ENCODE assay signal across 8 cellular contexts in genomic region chr17:50146230-50146926, GRCh38. TPM values are rescaled to one million over a fixed set of nuclear protein-coding genes. Genes with fewer than 3 reads are reported as not detected.
DNase-seq lines count a peak whose midpoint lies in the region; TF ChIP-seq lines count a peak whose summit lies in the region.

No MANE protein-coding gene starts in this region.

- H3K27me3 ChIP-seq in BLaER1 (no peaks in the 10 kb centered on the region), OCI-LY1 (ENCODE audit: insufficient read depth, low read length) (no peaks in the 10 kb centered on the region)

- no peaks in the 10 kb centered on the region for H3K79me2 ChIP-seq in OCI-LY1 (ENCODE audit: insufficient read depth, low read length)

- H3K9me3 ChIP-seq in BLaER1, result no peaks in the 10 kb centered on the region
- no peaks in the 10 kb centered on the region for H3K9me3 ChIP-seq in OCI-LY1 (ENCODE audit: low read length)

- no peaks in the 10 kb centered on the region for H3F3A ChIP-seq in OCI-LY1 (ENCODE audit: insufficient read depth, low read length)

- H3K36me3 ChIP-seq in BLaER1 (peaks cover 52% of the 10 kb centered on the region), OCI-LY1 (ENCODE audit: insufficient read depth, low read length) (peaks cover 42% of the 10 kb centered on the region)

- no peaks in the 10 kb centered on the region for H3K9me2 ChIP-seq in OCI-LY1 (ENCODE audit: low read depth, low read length)

- H3K4me3 Mint-ChIP-seq in dendritic cell treated with granulocyte-macrophage colony-stimulating factor and Interleukin-4, amounts not matched to agents 40 ng/mL and 50 ng/mL, for 4 days, result peak overlapping the region; percentile 89
- peak overlapping the region; percentile 82 for H3K4me3 Mint-ChIP-seq in nephron progenitor cell
- H3K4me3 Mint-ChIP-seq in mesothelial cell of epicardium, result no peak overlapping the region

- H3K9ac ChIP-seq in BLaER1, result peak overlapping the region; percentile 98
- no peak overlapping the region; the same call in 1 of the 2 replicates for H3K9ac ChIP-seq in OCI-LY1 (ENCODE audit: low read length)

- H4K20me1 ChIP-seq in BLaER1 (peaks cover 74% of the 10 kb centered on the region), OCI-LY1 (ENCODE audit: insufficient read depth, low read length) (no peaks in the 10 kb centered on the region)

- DNase-seq in nephron progenitor cell, result no peak
- DNase-seq in mesothelial cell of epicardium (ENCODE audit: low spot score in 2 of 2, unreplicated experiment in 2 of 2), result no peak
- no peak for DNase-seq in MV-4-11 (lab: John Stamatoyannopoulos, UW)
- DNase-seq in GM20000 (ENCODE audit: low spot score), result no peak
- no peak for DNase-seq in amniotic stem cell (lab: John Stamatoyannopoulos, UW)

- intact Hi-C loops in dendritic cell treated with granulocyte-macrophage colony-stimulating factor and Interleukin-4, amounts not matched to agents 40 ng/mL and 50 ng/mL, for 4 days (cut with micrococcal nuclease), result loop anchor here (5.0 kb wide), 1 partner anchor 201 kb away; the partner anchor contains the start of gene XYLT2

- peak overlapping the region; percentile 80 for H3K27ac Mint-ChIP-seq in dendritic cell treated with granulocyte-macrophage colony-stimulating factor and Interleukin-4, amounts not matched to agents 40 ng/mL and 50 ng/mL, for 4 days
- H3K27ac Mint-ChIP-seq in nephron progenitor cell (no peak overlapping the region), mesothelial cell of epicardium (no peak overlapping the region)

- H3K4me1 Mint-ChIP-seq in dendritic cell treated with granulocyte-macrophage colony-stimulating factor and Interleukin-4, amounts not matched to agents 40 ng/mL and 50 ng/mL, for 4 days (ENCODE audit: low read depth), result peaks cover 62% of the 10 kb centered on the region
- H3K4me1 Mint-ChIP-seq in nephron progenitor cell, result peaks cover 36% of the 10 kb centered on the region
- H3K4me1 Mint-ChIP-seq in mesothelial cell of epicardium, result peaks cover 26% of the 10 kb centered on the region

- H3K9me3 Mint-ChIP-seq in dendritic cell treated with granulocyte-macrophage colony-stimulating factor and Interleukin-4, amounts not matched to agents 40 ng/mL and 50 ng/mL, for 4 days, result no peaks in the 10 kb centered on the region
- H3K9me3 Mint-ChIP-seq in nephron progenitor cell, result no peaks in the 10 kb centered on the region
- H3K9me3 Mint-ChIP-seq in mesothelial cell of epicardium, result no peaks in the 10 kb centered on the region

- H3K4me3 ChIP-seq in BLaER1, result peak overlapping the region; percentile 98
- peak overlapping the region; percentile 80 for H3K4me3 ChIP-seq in OCI-LY1 (ENCODE audit: low read depth, low read length, poor library complexity, severe bottlenecking)

- H3K4me2 ChIP-seq in BLaER1, result peak overlapping the region; percentile 100
- H3K4me2 ChIP-seq in OCI-LY1 (ENCODE audit: low read length), result peak overlapping the region; percentile 69

- no peaks in the 10 kb centered on the region for H3K27me3 Mint-ChIP-seq in dendritic cell treated with granulocyte-macrophage colony-stimulating factor and Interleukin-4, amounts not matched to agents 40 ng/mL and 50 ng/mL, for 4 days
- H3K27me3 Mint-ChIP-seq in nephron progenitor cell (ENCODE audit: low read depth, poor library complexity) (peaks cover 13% of the 10 kb centered on the region), mesothelial cell of epicardium (ENCODE audit: low read depth) (no peaks in the 10 kb centered on the region)

- no peak overlapping the region for H2AFZ ChIP-seq in OCI-LY1 (ENCODE audit: low read length)

- TF ChIP-seq CTCF in OCI-LY1 (IDR thresholded peaks at IDR 0.05; ENCODE audit: low read length), result peak; percentile 12; the same call in 1 of the 2 replicates
- no peak for TF ChIP-seq CTCF in nephron progenitor cell (IDR thresholded peaks at IDR 0.05)
- TF ChIP-seq CTCF in mesothelial cell of epicardium (IDR thresholded peaks at IDR 0.05; ENCODE audit: unreplicated experiment), result no peak
- TF ChIP-seq CTCF in GM20000 (IDR thresholded peaks at IDR 0.05; ENCODE audit: extremely low read depth, missing control alignments), result no peak

- peaks cover 92% of the 10 kb centered on the region for H3K36me3 Mint-ChIP-seq in dendritic cell treated with granulocyte-macrophage colony-stimulating factor and Interleukin-4, amounts not matched to agents 40 ng/mL and 50 ng/mL, for 4 days (ENCODE audit: low read depth)
- peaks cover 28% of the 10 kb centered on the region for H3K36me3 Mint-ChIP-seq in nephron progenitor cell (ENCODE audit: low read depth)
- H3K36me3 Mint-ChIP-seq in mesothelial cell of epicardium, result peaks cover 25% of the 10 kb centered on the region

- H3K4me1 ChIP-seq in BLaER1 (peaks cover 61% of the 10 kb centered on the region), OCI-LY1 (ENCODE audit: insufficient read depth, low read length, severe bottlenecking) (peaks cover 24% of the 10 kb centered on the region)

- H3K27ac ChIP-seq in BLaER1 (peak overlapping the region; percentile 98), OCI-LY1 (ENCODE audit: low read depth, low read length, poor library complexity, severe bottlenecking) (peak overlapping the region; percentile 66)

RNA-seq across cellular contexts. Expression of gene PPP1R9B, which starts 4.1 kb away (rescaled TPM):
- 56.4 to 58.6 TPM (median 56.6 TPM) in 3 replicates for total RNA-seq in mesothelial cell of epicardium

RNA-seq across cellular contexts. Expression of gene SAMD14, which starts 16.4 kb away (rescaled TPM):
- 17.3 to 20.0 TPM (median 19.4 TPM) in 3 replicates for total RNA-seq in mesothelial cell of epicardium

RNA-seq across cellular contexts. Expression of gene SGCA, which starts 19.4 kb away (rescaled TPM):
- not detected in 3 replicates for total RNA-seq in mesothelial cell of epicardium

RNA-seq across cellular contexts. Expression of gene PDK2, which starts 51.2 kb away (rescaled TPM):
- 44.6 to 46.0 TPM (median 45.4 TPM) in 3 replicates for total RNA-seq in mesothelial cell of epicardium

RNA-seq across cellular contexts. Expression of gene COL1A1, which starts 55.1 kb away (rescaled TPM):
- total RNA-seq in mesothelial cell of epicardium, result 3,780 to 4,004 TPM (median 3,972 TPM) in 3 replicates
